9 cellular contexts compared by ENCODE assay signal in genomic region chr1:26582836-26583460, GRCh38. TPM values are rescaled to one million over a fixed set of nuclear protein-coding genes. Genes with fewer than 3 reads are reported as not detected.
DNase-seq lines count a peak whose midpoint lies in the region.
"Had no signal": no experiment of that assay in that cellular context is flagged by ENCODE, and none has a peak within 500 bp of the region (broad histone marks: within the 10 kb centered on the region; RNA-seq: fewer than 3 reads in every experiment).

No MANE protein-coding gene starts in this region.

- H3K36me3 ChIP-seq in HAP-1 (replicated peaks) = no peaks in the 10 kb centered on the region

- H3K4me3 ChIP-seq in HAP-1 = no peak overlapping the region

- intact Hi-C loops in activated T-helper 2 cell treated with anti-CD3 and anti-CD28 coated beads, Interferon-gamma antibody, Interleukin-2, Interleukin-4, amounts not matched to agents 10 μg/mL and 5 μg/mL and 100 μg/mL, durations not matched to agents 14 hours and 24 hours and 36 hours (cut with micrococcal nuclease) = loop anchor here (1.0 to 10.0 kb wide), 5 partner anchors 82 to 284 kb away; partner anchors contain the start of gene CD52

- peaks cover 13% of the 10 kb centered on the region for H3K36me3 Mint-ChIP-seq in activated T-helper 2 cell treated with anti-CD3 and anti-CD28 coated beads, Interferon-gamma antibody, Interleukin-2, Interleukin-4, amounts not matched to agents 10 μg/mL and 5 μg/mL and 100 μg/mL, durations not matched to agents 14 hours and 24 hours and 36 hours (ENCODE audit: low read depth)

- H3K9me3 ChIP-seq in HAP-1 = no peaks in the 10 kb centered on the region

- in situ Hi-C loops in HAP-1 (cut with MboI; ENCODE audit: low sequenced_read_pairs) = no loop called here

- H3K4me3 Mint-ChIP-seq in activated T-helper 2 cell treated with anti-CD3 and anti-CD28 coated beads, Interferon-gamma antibody, Interleukin-2, Interleukin-4, amounts not matched to agents 10 μg/mL and 5 μg/mL and 100 μg/mL, durations not matched to agents 14 hours and 24 hours and 36 hours (ENCODE audit: low read depth) = peak overlapping the region; percentile 31

- H3K4me1 ChIP-seq in HAP-1 = no peaks in the 10 kb centered on the region

- DNase-seq in Daoy (ENCODE audit: low read depth) = peak; percentile 80
- DNase-seq in LHCN-M2 (ENCODE audit: low read depth) = peak; percentile 53
- DNase-seq in activated T-helper 2 cell treated with anti-CD3 and anti-CD28 coated beads, Interferon-gamma antibody, Interleukin-2, Interleukin-4, amounts not matched to agents 10 μg/mL and 5 μg/mL and 100 μg/mL, durations not matched to agents 14 hours and 24 hours and 36 hours (ENCODE audit: low spot score) = peak; percentile 22
- peak; percentile 87 for DNase-seq in renal cortical epithelial cell (ENCODE audit: low read depth)
- DNase-seq in NCI-H1694 treated with DMSO at 0.1 percent for 48 hours (lab: John Stamatoyannopoulos, UW) = no peak
- no peak for DNase-seq in HAP-1 (ENCODE audit: low spot score in 2 of 2)
- DNase-seq in LoVo (ENCODE audit: low spot score) = no peak
- no peak for DNase-seq in NCI-H510A treated with DMSO at 0.1 percent for 48 hours (lab: John Stamatoyannopoulos, UW)
- DNase-seq: NCI-H82 had no signal

- peaks cover 45% of the 10 kb centered on the region for H3K4me1 Mint-ChIP-seq in activated T-helper 2 cell treated with anti-CD3 and anti-CD28 coated beads, Interferon-gamma antibody, Interleukin-2, Interleukin-4, amounts not matched to agents 10 μg/mL and 5 μg/mL and 100 μg/mL, durations not matched to agents 14 hours and 24 hours and 36 hours (ENCODE audit: low read depth)

- H3K27ac Mint-ChIP-seq in activated T-helper 2 cell treated with anti-CD3 and anti-CD28 coated beads, Interferon-gamma antibody, Interleukin-2, Interleukin-4, amounts not matched to agents 10 μg/mL and 5 μg/mL and 100 μg/mL, durations not matched to agents 14 hours and 24 hours and 36 hours = peak overlapping the region; percentile 94

- H3K9me3 Mint-ChIP-seq in activated T-helper 2 cell treated with anti-CD3 and anti-CD28 coated beads, Interferon-gamma antibody, Interleukin-2, Interleukin-4, amounts not matched to agents 10 μg/mL and 5 μg/mL and 100 μg/mL, durations not matched to agents 14 hours and 24 hours and 36 hours = no peaks in the 10 kb centered on the region

- no peaks in the 10 kb centered on the region for H3K27me3 ChIP-seq in HAP-1 (ENCODE audit: low read depth)

- H3K27me3 Mint-ChIP-seq in activated T-helper 2 cell treated with anti-CD3 and anti-CD28 coated beads, Interferon-gamma antibody, Interleukin-2, Interleukin-4, amounts not matched to agents 10 μg/mL and 5 μg/mL and 100 μg/mL, durations not matched to agents 14 hours and 24 hours and 36 hours (ENCODE audit: low read depth) = no peaks in the 10 kb centered on the region

RNA-seq across cellular contexts. Expression of gene RPS6KA1, which starts 53.4 kb away (rescaled TPM):
- 30.4 and 35.7 TPM in 2 replicates for total RNA-seq in Daoy (2014; rRNA removed; shearing (Covaris generic))
- 5.7 and 7.2 TPM in 2 replicates for total RNA-seq in LHCN-M2 (2014; rRNA removed)
- 1.2 TPM for polyA plus RNA-seq in LHCN-M2 (2012)
- 190 and 199 TPM in 2 replicates for total RNA-seq in activated T-helper 2 cell treated with anti-CD3 and anti-CD28 coated beads, Interferon-gamma antibody, Interleukin-2, Interleukin-4, amounts not matched to agents 10 μg/mL and 5 μg/mL and 100 μg/mL, durations not matched to agents 14 hours and 24 hours and 36 hours
- total RNA-seq in renal cortical epithelial cell = 81.5 and 105 TPM in 2 replicates

Comparison
In these comparisons a context has a peak if more than half of its experiments do, and no peak if none do; other contexts are left out.
1. DNase-seq: peak in Daoy (single experiment), LHCN-M2 (single experiment), activated T-helper 2 cell treated with anti-CD3 and anti-CD28 coated beads, Interferon-gamma antibody, Interleukin-2, Interleukin-4, amounts not matched to agents 10 μg/mL and 5 μg/mL and 100 μg/mL, durations not matched to agents 14 hours and 24 hours and 36 hours (single experiment) and renal cortical epithelial cell (single experiment); none in NCI-H1694 treated with DMSO at 0.1 percent for 48 hours (single experiment), HAP-1 (0 of 2), LoVo (single experiment) and NCI-H510A treated with DMSO at 0.1 percent for 48 hours (single experiment).